Comparison of ENCODE assay signal across 22 cellular contexts in genomic region chr9:135139366-135139965, GRCh38. TPM values are rescaled to one million over a fixed set of nuclear protein-coding genes. Genes with fewer than 3 reads are reported as not detected.
DNase-seq lines count a peak whose midpoint lies in the region; ATAC-seq lines count a peak whose summit lies in the region.
"Had no signal": no experiment of that assay in that cellular context is flagged by ENCODE, and none has a peak within 500 bp of the region (broad histone marks: within the 10 kb centered on the region; RNA-seq: fewer than 3 reads in every experiment).

No MANE protein-coding gene starts in this region.

- no peak for ATAC-seq in left colon
- ATAC-seq in HG03045 (IDR thresholded peaks at IDR 0.05; ENCODE audit: unreplicated experiment): no peak
- ATAC-seq: activated CD4-positive, alpha-beta T cell treated with anti-CD3 and anti-CD28 coated beads for 36 hours; activated T-cell treated with anti-CD3 and anti-CD28 coated beads, Interleukin-2, amount 50 U/mL, for 72 hours; stimulated activated memory B cell treated with anti-CD40 and anti-IgM and Interleukin-4, amounts not matched to agents 10 μg/mL and 1 μg/mL and 100 μg/mL, for 72 hours had no signal

- peak overlapping the region; percentile 54 for H3K27ac ChIP-seq in temporal lobe (ENCODE audit: low read depth, low read length)
- H3K27ac ChIP-seq: left ventricle myocardium inferior, thoracic aorta had no signal

- intact Hi-C loops in left colon (cut with DNase I, micrococcal nuclease): no loop called here

- in situ Hi-C loops in SK-MEL-5 (cut with HindIII; ENCODE audit: low pct_unique_long_range_greater_than_20kb, low sequenced_read_pairs): no loop called here

- DNase-seq in NCI-H345 (lab: John Stamatoyannopoulos, UW) (peak; percentile 31), NCI-H345 treated with DMSO at 0.1 percent for 48 hours (lab: John Stamatoyannopoulos, UW; ENCODE audit: unreplicated experiment) (no peak), SK-MEL-5 (ENCODE audit: low read depth, low spot score) (peak; percentile 18), iPS-NIHi11 (ENCODE audit: low spot score) (peak; percentile 43), SIG-M5 (lab: John Stamatoyannopoulos, UW) (no peak), left colon (no peak)
- DNase-seq: 8988T; activated CD4-positive, alpha-beta T cell treated with anti-CD3 and anti-CD28 coated beads for 36 hours; activated naive CD4-positive, alpha-beta T cell treated with anti-CD3 and anti-CD28 coated beads, Interleukin-2, amount 50 U/mL, for 16 hours; activated T-cell treated with anti-CD3 and anti-CD28 coated beads, Interleukin-2, amount 50 U/mL, for 72 hours; BE2C; dermis blood vessel endothelial cell; head of caudate nucleus; KG1; left ventricle myocardium inferior; midbrain; NCI-H146; NCI-H748 treated with DMSO at 0.1 percent for 48 hours had no signal

RNA-seq across cellular contexts. Expression of gene OLFM1, which starts 52.0 kb away (rescaled TPM):
- total RNA-seq in SK-MEL-5 (2014; rRNA removed; shearing (Covaris generic)): 49.3 and 50.9 TPM in 2 replicates
- polyA plus RNA-seq in SK-MEL-5 (2015; cell fraction: cytosol; rRNA removed): 71.8 and 81.0 TPM in 2 replicates
- 9.3 and 34.5 TPM in 2 replicates for polyA plus RNA-seq in SK-MEL-5 (2015; cell fraction: nucleus; rRNA removed)
- 75.5 TPM for total RNA-seq in temporal lobe
- total RNA-seq in left colon: 1 to 10 TPM; 6.0 to 7.8 TPM
- total RNA-seq: activated CD4-positive, alpha-beta T cell treated with anti-CD3 and anti-CD28 coated beads for 36 hours had no signal

Comparison
In these comparisons a context has a peak if more than half of its experiments do, and no peak if none do; other contexts are left out.
1. DNase-seq: peak in NCI-H345 (single experiment), SK-MEL-5 (single experiment) and iPS-NIHi11 (single experiment); none in NCI-H345 treated with DMSO at 0.1 percent for 48 hours (single experiment), SIG-M5 (single experiment) and left colon (0 of 2).